In the genomic region with DNA sequence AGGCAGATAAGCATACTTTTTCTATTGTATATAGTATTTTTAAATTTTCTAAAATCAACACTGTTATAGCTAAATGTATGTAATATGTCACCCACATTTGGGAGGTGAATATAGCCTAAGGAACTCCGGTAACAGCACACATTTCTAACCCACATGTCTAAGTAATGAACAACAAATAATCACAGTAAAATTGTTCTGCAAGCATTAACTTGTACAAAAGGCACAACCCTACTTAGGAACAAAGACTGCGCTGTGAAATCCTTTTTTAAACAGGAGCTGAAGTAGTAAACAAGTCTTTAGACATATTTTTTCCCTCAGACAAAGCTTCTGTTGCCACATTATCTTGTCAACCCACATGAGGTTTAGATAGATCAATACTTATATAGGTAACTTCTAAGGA, we compare ENCODE assay signal across 15 cellular contexts.
DNase-seq lines count a peak whose midpoint lies in the region; ATAC-seq and TF ChIP-seq lines count a peak whose summit lies in the region.
"Had no signal": no experiment of that assay in that cellular context is flagged by ENCODE, and none has a peak within 500 bp of the region (broad histone marks: within the 10 kb centered on the region; RNA-seq: fewer than 3 reads in every experiment).

No MANE protein-coding gene starts in this region.

- no peak overlapping the region for H3K27ac ChIP-seq in mammary epithelial cell (ENCODE audit: insufficient read depth, low read depth, low read length)
- peak overlapping the region; percentile 50 for H3K27ac ChIP-seq in foreskin keratinocyte
- H3K27ac ChIP-seq in PC-9 = no peak overlapping the region

- TF ChIP-seq CTCF in mammary epithelial cell (conservative IDR thresholded peaks at IDR 0.05 in 1 of 2, IDR thresholded peaks at IDR 0.05 in 1 of 2; ENCODE audit: extremely low read depth in 1 of 2, insufficient read depth in 1 of 2, low read depth in 1 of 2, low read length in 2 of 2) = no peak
- TF ChIP-seq CTCF in MCF 10A (IDR thresholded peaks at IDR 0.05; ENCODE audit: unreplicated experiment) = no peak
- no peak for TF ChIP-seq CTCF in foreskin keratinocyte (conservative IDR thresholded peaks at IDR 0.05)
- TF ChIP-seq CTCF in PC-9 (conservative IDR thresholded peaks at IDR 0.05) = no peak

- ATAC-seq in foreskin keratinocyte = peak; percentile 67
- no peak for ATAC-seq in GM19455 (IDR thresholded peaks at IDR 0.05; ENCODE audit: unreplicated experiment)
- ATAC-seq: GM12878, GM23338, HepG2 had no signal

- H3K4me3 ChIP-seq in mammary epithelial cell (replicated peaks in 1 of 3; ENCODE audit: insufficient read depth in 1 of 3, low read depth in 2 of 3, low read length in 3 of 3) = no peak overlapping the region
- H3K4me3 ChIP-seq in PC-9 = no peak overlapping the region
- H3K4me3 ChIP-seq: GM12878, GM23338 had no signal

- 58% methylated on average over 2 of the region's 2 CpGs for WGBS in mammary epithelial cell (ENCODE audit: low coverage, missing lambda C conversion rate)

- no peaks in the 10 kb centered on the region for H3K4me1 Mint-ChIP-seq in MCF 10A (ENCODE audit: insufficient read depth, unreplicated experiment)
- H3K4me1 Mint-ChIP-seq: B cell had no signal

- CTCF ChIA-PET in mammary epithelial cell (lab: Charles Lee; ENCODE audit: low non-redundant PET) (no interaction called here), MCF 10A (lab: Yijun Ruan, JAX) (no interaction called here), PC-9 (lab: Charles Lee) (no interaction called here)

- POLR2A ChIA-PET in MCF 10A (lab: Yijun Ruan, JAX) = no interaction called here
- POLR2A ChIA-PET in PC-9 (lab: Charles Lee; ENCODE audit: unreplicated experiment) = no interaction called here

- H3K27ac Mint-ChIP-seq in MCF 10A (ENCODE audit: low read depth, unreplicated experiment) = no peak overlapping the region
- H3K27ac Mint-ChIP-seq: B cell; CD4-positive, alpha-beta T cell; GM23338 had no signal

- H3K9ac ChIP-seq in mammary epithelial cell (ENCODE audit: insufficient read depth, low read length) = no peak overlapping the region

- intact Hi-C loops in mammary epithelial cell (cut with micrococcal nuclease) = no loop called here
- intact Hi-C loops in MCF 10A (cut with micrococcal nuclease) = no loop called here
- intact Hi-C loops in PC-9 (cut with micrococcal nuclease; ENCODE audit: unreplicated experiment) = no loop called here

- no peaks in the 10 kb centered on the region for H3K9me2 ChIP-seq in PC-9 (ENCODE audit: insufficient read depth)

- H2AFZ ChIP-seq in mammary epithelial cell (ENCODE audit: low read depth, low read length) (no peak overlapping the region), PC-9 (no peak overlapping the region)
- H2AFZ ChIP-seq: GM23338 had no signal

- no peaks in the 10 kb centered on the region for H4K20me1 ChIP-seq in mammary epithelial cell (ENCODE audit: insufficient read depth, low read length)
- H4K20me1 ChIP-seq in PC-9 (ENCODE audit: insufficient read depth) = no peaks in the 10 kb centered on the region

- H3K27me3 ChIP-seq in mammary epithelial cell (ENCODE audit: insufficient read depth, low read length) (no peaks in the 10 kb centered on the region), foreskin keratinocyte (no peaks in the 10 kb centered on the region), PC-9 (ENCODE audit: insufficient read depth, low read depth) (no peaks in the 10 kb centered on the region)

- H3K79me2 ChIP-seq in mammary epithelial cell (ENCODE audit: insufficient read depth, low read length) = no peaks in the 10 kb centered on the region
- H3K79me2 ChIP-seq in PC-9 (ENCODE audit: low read depth) = no peaks in the 10 kb centered on the region

- H3K9me3 ChIP-seq in mammary epithelial cell (replicated peaks; ENCODE audit: insufficient read depth, low read length) (no peaks in the 10 kb centered on the region), PC-9 (ENCODE audit: insufficient read depth, low read depth) (no peaks in the 10 kb centered on the region)

- no peaks in the 10 kb centered on the region for H3F3A ChIP-seq in PC-9 (ENCODE audit: insufficient read depth, low read depth)

- H3K4me2 ChIP-seq in mammary epithelial cell (ENCODE audit: insufficient read depth, low read depth, low read length) (no peak overlapping the region), PC-9 (no peak overlapping the region)
- H3K4me2 ChIP-seq: GM23338 had no signal

- DNase-seq in mammary epithelial cell (peak; percentile 42), MCF 10A (ENCODE audit: unreplicated experiment) (no peak), NCI-H1930 (lab: John Stamatoyannopoulos, UW) (peak; percentile 32 to 39), foreskin keratinocyte (peak; percentile 47 to 75), PC-9 (no peak), ureter (ENCODE audit: low spot score) (no peak)
- DNase-seq: C1 segment of cervical spinal cord; CD4-positive, alpha-beta T cell; DMS79; H7 had no signal

- H3K4me3 Mint-ChIP-seq in MCF 10A (ENCODE audit: unreplicated experiment) = no peak overlapping the region
- H3K4me3 Mint-ChIP-seq: B cell; CD4-positive, alpha-beta T cell; GM23338 had no signal

- no peaks in the 10 kb centered on the region for H3K9me3 Mint-ChIP-seq in MCF 10A (ENCODE audit: unreplicated experiment)
- H3K9me3 Mint-ChIP-seq: CD4-positive, alpha-beta T cell had no signal

- H3K36me3 Mint-ChIP-seq in MCF 10A (ENCODE audit: insufficient read depth, unreplicated experiment) = no peaks in the 10 kb centered on the region

- H3K4me1 ChIP-seq in mammary epithelial cell (ENCODE audit: insufficient read depth, low read length) (no peaks in the 10 kb centered on the region), foreskin keratinocyte (peaks cover 12% of the 10 kb centered on the region), PC-9 (replicated peaks; ENCODE audit: insufficient read depth) (no peaks in the 10 kb centered on the region)

- no peaks in the 10 kb centered on the region for H3K27me3 Mint-ChIP-seq in MCF 10A (ENCODE audit: insufficient read depth, unreplicated experiment)
- H3K27me3 Mint-ChIP-seq: B cell; CD4-positive, alpha-beta T cell had no signal

- dilution Hi-C loops in mammary epithelial cell (cut with HindIII; ENCODE audit: low sequenced_read_pairs) = no loop called here

- BruUV-seq in mammary epithelial cell (replicated peaks; lab: Mats Ljungman, UMichigan) (no TSS peak), MCF 10A (replicated peaks; lab: Mats Ljungman, UMichigan) (no TSS peak), PC-9 (replicated peaks; lab: Mats Ljungman, UMichigan) (no TSS peak)

- H3K36me3 ChIP-seq in mammary epithelial cell (ENCODE audit: insufficient read depth, low read length) = no peaks in the 10 kb centered on the region
- no peaks in the 10 kb centered on the region for H3K36me3 ChIP-seq in PC-9 (ENCODE audit: low read depth)

- in situ Hi-C loops in mammary epithelial cell (cut with MboI; ENCODE audit: low sequenced_read_pairs in 2 of 2) = no loop called here

Comparison
In these comparisons a context has a peak if more than half of its experiments do, and no peak if none do; other contexts are left out.
1. DNase-seq: peak in mammary epithelial cell (single experiment), NCI-H1930 (2 of 2) and foreskin keratinocyte (2 of 2); none in MCF 10A (single experiment), PC-9 (0 of 2) and ureter (single experiment).